In the genomic region with DNA sequence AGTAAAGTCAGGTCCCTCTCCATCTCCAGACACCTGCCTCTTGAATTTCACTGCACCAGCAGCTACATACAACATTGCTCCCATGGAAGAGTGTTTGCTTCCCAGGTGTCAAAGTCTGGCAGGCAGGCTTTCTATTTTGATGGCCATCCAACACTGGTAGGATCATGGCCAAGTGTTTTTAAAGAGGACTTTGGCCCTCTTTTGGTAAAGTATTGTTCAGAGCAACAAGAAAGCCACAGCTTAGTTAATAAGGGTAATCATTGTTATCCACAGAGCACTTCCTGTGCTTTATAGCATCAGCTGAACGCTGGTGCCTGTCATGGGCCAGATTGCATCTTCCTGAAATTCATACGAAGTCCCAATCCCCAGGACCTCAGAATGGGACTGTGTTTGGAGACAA, we compare ENCODE assay signal across 15 cellular contexts.
DNase-seq lines count a peak whose midpoint lies in the region; ATAC-seq and TF ChIP-seq lines count a peak whose summit lies in the region.
"Had no signal": no experiment of that assay in that cellular context is flagged by ENCODE, and none has a peak within 500 bp of the region (broad histone marks: within the 10 kb centered on the region; RNA-seq: fewer than 3 reads in every experiment).

No MANE protein-coding gene starts in this region.

- no peaks in the 10 kb centered on the region for H3K27me3 ChIP-seq in Loucy (ENCODE audit: insufficient read depth, low read length, poor library complexity, severe bottlenecking)
- H3K27me3 ChIP-seq in colonic mucosa = no peaks in the 10 kb centered on the region
- H3K27me3 ChIP-seq in gastroesophageal sphincter = no peaks in the 10 kb centered on the region
- H3K27me3 ChIP-seq: foreskin keratinocyte had no signal

- H3K27ac Mint-ChIP-seq in activated T-cell treated with anti-CD3 and anti-CD28 coated beads, Interleukin-2, amount 50 U/mL, for 24 hours = peak overlapping the region; percentile 84
- H3K27ac Mint-ChIP-seq: GM23338 had no signal

- no peaks in the 10 kb centered on the region for H3F3A ChIP-seq in Loucy (ENCODE audit: low read depth)

- H3K4me2 ChIP-seq in Loucy (ENCODE audit: low read depth, low read length, poor library complexity, severe bottlenecking) = peak overlapping the region; percentile 1
- H3K4me2 ChIP-seq: GM23338, PC-9 had no signal

- H3K27ac ChIP-seq in colonic mucosa = no peak overlapping the region
- no peak overlapping the region for H3K27ac ChIP-seq in gastroesophageal sphincter
- H3K27ac ChIP-seq: foreskin keratinocyte, PC-9 had no signal

- TF ChIP-seq CTCF in Loucy (conservative IDR thresholded peaks at IDR 0.05; ENCODE audit: low read length) (no peak), colonic mucosa (IDR thresholded peaks at IDR 0.05) (no peak), gastroesophageal sphincter (IDR thresholded peaks at IDR 0.05) (no peak)

- in situ Hi-C loops in G401 (cut with HindIII; ENCODE audit: low sequenced_read_pairs) = no loop called here

- no peaks in the 10 kb centered on the region for H3K9me3 Mint-ChIP-seq in activated T-cell treated with anti-CD3 and anti-CD28 coated beads, Interleukin-2, amount 50 U/mL, for 24 hours
- H3K9me3 Mint-ChIP-seq: GM23338 had no signal

- ATAC-seq in HG03196 (IDR thresholded peaks at IDR 0.05; ENCODE audit: unreplicated experiment) (no peak), gastroesophageal sphincter (no peak)
- ATAC-seq: foreskin keratinocyte, GM12878, GM23338 had no signal

- H3K27me3 Mint-ChIP-seq in activated T-cell treated with anti-CD3 and anti-CD28 coated beads, Interleukin-2, amount 50 U/mL, for 24 hours = no peaks in the 10 kb centered on the region

- WGBS in gastroesophageal sphincter (ENCODE audit: low coverage in 1 of 2), 2 donors = 58% methylated on average over 2 of the region's 2 CpGs; no CpG with 5 or more reads in 1 of the 2 donors

- no peaks in the 10 kb centered on the region for H3K9me2 ChIP-seq in Loucy (replicated peaks; ENCODE audit: low read depth, low read length)

- intact Hi-C loops in colonic mucosa (cut with DNase I) = no loop called here

- no peak for DNase-seq in activated T-cell treated with anti-CD3 and anti-CD28 coated beads, Interleukin-2, amount 50 U/mL, for 24 hours
- DNase-seq in activated T-cell treated with anti-CD3 and anti-CD28 coated beads for 4 hours (no peak), colonic mucosa (peak; percentile 18), G401 (ENCODE audit: low spot score) (no peak)
- peak; percentile 20 for DNase-seq in stimulated activated CD8-positive, alpha-beta memory T cell treated with anti-CD3 and anti-CD28 coated beads, Interleukin-4, amount 100 ng/mL, for 48 hours
- DNase-seq: foreskin keratinocyte; NCI-H2227 treated with DMSO at 0.1 percent for 48 hours; PC-9; stimulated activated CD4-positive, alpha-beta T cell treated with anti-CD3 and anti-CD28 coated beads, Interleukin-2, amount 100 ng/mL, for 48 hours; stimulated activated naive CD4-positive, alpha-beta T cell had no signal

- H3K9me3 ChIP-seq in Loucy (ENCODE audit: insufficient read depth, low read depth, low read length) = no peaks in the 10 kb centered on the region
- H3K9me3 ChIP-seq in colonic mucosa = no peaks in the 10 kb centered on the region
- no peaks in the 10 kb centered on the region for H3K9me3 ChIP-seq in gastroesophageal sphincter

- no peak overlapping the region for H3K4me3 Mint-ChIP-seq in activated T-cell treated with anti-CD3 and anti-CD28 coated beads, Interleukin-2, amount 50 U/mL, for 24 hours
- H3K4me3 Mint-ChIP-seq: GM23338 had no signal

- H4K20me1 ChIP-seq in Loucy (ENCODE audit: insufficient read depth, low read length, poor library complexity, severe bottlenecking) = no peaks in the 10 kb centered on the region

- H3K4me1 ChIP-seq in Loucy (ENCODE audit: insufficient read depth, low read length, poor library complexity, severe bottlenecking) = peaks cover 54% of the 10 kb centered on the region
- H3K4me1 ChIP-seq in colonic mucosa = peaks cover 11% of the 10 kb centered on the region
- H3K4me1 ChIP-seq in gastroesophageal sphincter = peaks cover 0 to 30% (median 0%) of the 10 kb centered on the region in 3 donors
- H3K4me1 ChIP-seq: foreskin keratinocyte had no signal

- H3K9ac ChIP-seq in Loucy (ENCODE audit: low read depth, low read length, poor library complexity, severe bottlenecking) = no peak overlapping the region
- no peak overlapping the region for H3K9ac ChIP-seq in colonic mucosa (ENCODE audit: low read depth in 2 of 2, low read length in 2 of 2)

- TF ChIP-seq EP300 in gastroesophageal sphincter (IDR thresholded peaks at IDR 0.05) = no peak

- H2AFZ ChIP-seq in Loucy (ENCODE audit: low read length) = no peak overlapping the region
- H2AFZ ChIP-seq: GM23338, PC-9 had no signal

- no peak for TF ChIP-seq POLR2A in gastroesophageal sphincter (IDR thresholded peaks at IDR 0.05)

- H3K36me3 ChIP-seq in Loucy (ENCODE audit: insufficient read depth, low read length) (peaks cover 28% of the 10 kb centered on the region; the same call in 1 of the 2 replicates), colonic mucosa (peaks cover 4% of the 10 kb centered on the region), gastroesophageal sphincter (peaks cover 0 to 20% of the 10 kb centered on the region in 2 donors)

- H3K36me3 Mint-ChIP-seq in activated T-cell treated with anti-CD3 and anti-CD28 coated beads, Interleukin-2, amount 50 U/mL, for 24 hours (ENCODE audit: low read depth) = peaks cover 93% of the 10 kb centered on the region

- H3K4me1 Mint-ChIP-seq in activated T-cell treated with anti-CD3 and anti-CD28 coated beads, Interleukin-2, amount 50 U/mL, for 24 hours (ENCODE audit: low read depth) = peaks cover 96% of the 10 kb centered on the region

- H3K79me2 ChIP-seq in Loucy (ENCODE audit: insufficient read depth, low read length) = peaks cover 28% of the 10 kb centered on the region; the same call in 1 of the 2 replicates

- H3K4me3 ChIP-seq in Loucy (ENCODE audit: low read length, poor library complexity, severe bottlenecking) (no peak overlapping the region), colonic mucosa (no peak overlapping the region), gastroesophageal sphincter (no peak overlapping the region)
- H3K4me3 ChIP-seq: GM12878, GM23338, PC-9 had no signal

Comparison
In these comparisons a context has a peak if more than half of its experiments do, and no peak if none do; other contexts are left out.
1. DNase-seq: peak in colonic mucosa (single experiment) and stimulated activated CD8-positive, alpha-beta memory T cell treated with anti-CD3 and anti-CD28 coated beads, Interleukin-4, amount 100 ng/mL, for 48 hours (single experiment); none in activated T-cell treated with anti-CD3 and anti-CD28 coated beads, Interleukin-2, amount 50 U/mL, for 24 hours (single experiment), activated T-cell treated with anti-CD3 and anti-CD28 coated beads for 4 hours (single experiment) and G401 (single experiment).